7 cellular contexts compared by ENCODE assay signal in genomic region chr11:124799384-124800225, GRCh38. TPM values are rescaled to one million over a fixed set of nuclear protein-coding genes. Genes with fewer than 3 reads are reported as not detected.
DNase-seq lines count a peak whose midpoint lies in the region; ATAC-seq and TF ChIP-seq lines count a peak whose summit lies in the region.

No MANE protein-coding gene starts in this region.

- peak overlapping the region; percentile 89 for H3K27ac ChIP-seq in temporal lobe (ENCODE audit: low read depth, low read length)

- H3K4me3 Mint-ChIP-seq in naive thymus-derived CD8-positive, alpha-beta T cell: peak overlapping the region; percentile 87 to 98 (median 95)

- peak; percentile 66 to 84 for DNase-seq in NCI-H526 (lab: John Stamatoyannopoulos, UW)
- peak; percentile 68 for DNase-seq in activated T-cell treated with anti-CD3 and anti-CD28 coated beads, Interleukin-2, amount 50 U/mL, for 1 hour
- DNase-seq in naive thymus-derived CD8-positive, alpha-beta T cell: peak; percentile 17 to 58 (median 47)

- TF ChIP-seq POLR2A in GM18505 (IDR thresholded peaks at IDR 0.05; ENCODE audit: borderline replicate concordance, extremely low read depth, insufficient read depth, insufficient read length): no peak

- POLR2A ChIA-PET in naive thymus-derived CD8-positive, alpha-beta T cell (lab: Charles Lee): interaction anchor here (0.6 to 4.4 kb wide), 15 partner anchors 33 to 312 kb away, joined by 3 to 23 read pairs (median 6); partner anchors contain the start of genes CCDC15, SIAE, SPA17 and TBRG1

- ATAC-seq in GM18505 (IDR thresholded peaks at IDR 0.05; ENCODE audit: unreplicated experiment): peak; percentile 39
- ATAC-seq in HG02588 (IDR thresholded peaks at IDR 0.05; ENCODE audit: unreplicated experiment): peak; percentile 35
- ATAC-seq in esophagus mucosa: peak; percentile 47
- peak; percentile 65 to 67 for ATAC-seq in naive thymus-derived CD8-positive, alpha-beta T cell

- H3K36me3 Mint-ChIP-seq in naive thymus-derived CD8-positive, alpha-beta T cell: peaks cover 0 to 4% (median 0%) of the 10 kb centered on the region in 3 donors

- peaks cover 15 to 34% (median 24%) of the 10 kb centered on the region in 4 donors for H3K4me1 Mint-ChIP-seq in naive thymus-derived CD8-positive, alpha-beta T cell

- peak overlapping the region; percentile 91 to 99 (median 96) for H3K27ac Mint-ChIP-seq in naive thymus-derived CD8-positive, alpha-beta T cell

- no peaks in the 10 kb centered on the region for H3K9me3 Mint-ChIP-seq in naive thymus-derived CD8-positive, alpha-beta T cell

- no peaks in the 10 kb centered on the region for H3K27me3 Mint-ChIP-seq in naive thymus-derived CD8-positive, alpha-beta T cell

RNA-seq across cellular contexts. Expression of gene MSANTD2, which starts 0.6 kb away (rescaled TPM):
- 4.1 TPM for total RNA-seq in esophagus mucosa
- 10 to 100 TPM; 23.0 to 25.5 TPM for total RNA-seq in naive thymus-derived CD8-positive, alpha-beta T cell
- 1 to 10 TPM; 3.5 to 4.2 (median 4.0) TPM for polyA plus RNA-seq in naive thymus-derived CD8-positive, alpha-beta T cell
- 18.7 TPM for total RNA-seq in temporal lobe

RNA-seq across cellular contexts. Expression of gene ESAM, which starts 37.5 kb away (rescaled TPM):
- 8.5 TPM for total RNA-seq in esophagus mucosa
- 1 to 10 TPM; 2.8 to 3.0 TPM for total RNA-seq in naive thymus-derived CD8-positive, alpha-beta T cell
- polyA plus RNA-seq in naive thymus-derived CD8-positive, alpha-beta T cell: 1 to 10 TPM; 1.9 to 2.6 (median 2.5) TPM
- total RNA-seq in temporal lobe: 6.1 TPM

RNA-seq across cellular contexts. Expression of gene VSIG2, which starts 47.5 kb away (rescaled TPM):
- 8.8 TPM for total RNA-seq in esophagus mucosa
- 1 to 10 TPM; 1.8 to 2.0 TPM for total RNA-seq in naive thymus-derived CD8-positive, alpha-beta T cell
- under 1 TPM; 0.28 to 0.44 (median 0.34) TPM for polyA plus RNA-seq in naive thymus-derived CD8-positive, alpha-beta T cell
- 0.49 TPM for total RNA-seq in temporal lobe

RNA-seq across cellular contexts. Expression of gene NRGN, which starts 59.9 kb away (rescaled TPM):
- total RNA-seq in esophagus mucosa: 1.1 TPM
- under 1 TPM; 0.68 to 0.69 TPM for total RNA-seq in naive thymus-derived CD8-positive, alpha-beta T cell
- polyA plus RNA-seq in naive thymus-derived CD8-positive, alpha-beta T cell: under 1 TPM in 2 of 3 donors, not detected in 1; 0.14 to 0.20 TPM
- total RNA-seq in temporal lobe: 1.5 TPM

Comparison
In these comparisons a context has a peak if more than half of its experiments do, and no peak if none do; other contexts are left out.
1. Peak in every context shown above with its lines: DNase-seq, ATAC-seq and H3K27ac ChIP-seq.